11 cellular contexts compared by ENCODE assay signal in the genomic region with DNA sequence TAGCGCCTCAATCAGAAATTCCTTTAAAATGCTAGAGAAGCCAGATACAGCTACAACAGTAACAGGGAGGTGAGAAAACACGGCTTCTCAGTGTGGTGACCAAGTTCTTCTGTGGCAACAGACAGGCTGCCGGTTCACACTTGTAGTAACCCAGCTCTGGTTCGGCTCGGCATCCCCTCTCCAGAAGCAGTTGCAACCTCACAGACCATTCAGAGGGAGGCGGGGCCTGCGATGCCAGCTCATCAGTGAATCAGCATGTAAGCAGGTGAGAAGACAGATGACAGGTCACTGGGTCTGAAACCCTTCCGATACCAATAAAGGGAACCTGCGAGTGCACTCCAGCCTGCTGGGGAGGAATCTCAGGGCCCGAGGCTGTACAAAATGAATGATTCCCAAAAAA.
DNase-seq lines count a peak whose midpoint lies in the region; ATAC-seq and TF ChIP-seq lines count a peak whose summit lies in the region.
"Had no signal": no experiment of that assay in that cellular context is flagged by ENCODE, and none has a peak within 500 bp of the region (broad histone marks: within the 10 kb centered on the region; RNA-seq: fewer than 3 reads in every experiment).

No MANE protein-coding gene starts in this region.

- peak; percentile 18 for DNase-seq in Ammon's horn (ENCODE audit: low spot score)
- DNase-seq in HPDE6-E6E7 (ENCODE audit: extremely low spot score) = peak; percentile 42
- peak; percentile 53 for DNase-seq in brain microvascular endothelial cell
- DNase-seq in kidney glomerular epithelial cell (lab: John Stamatoyannopoulos, UW) = peak; percentile 54
- DNase-seq in Kasumi-1 (lab: John Stamatoyannopoulos, UW) = no peak
- no peak for DNase-seq in AG20443 (ENCODE audit: low spot score)
- DNase-seq: dermis blood vessel endothelial cell, NCI-H2029 had no signal

- H3K27ac ChIP-seq in brain microvascular endothelial cell = no peak overlapping the region
- H3K27ac ChIP-seq: right atrium auricular region had no signal

- ATAC-seq in GM21515 (IDR thresholded peaks at IDR 0.05; ENCODE audit: unreplicated experiment) = no peak
- no peak for ATAC-seq in activated CD4-positive, CD25-positive, alpha-beta regulatory T cell treated with anti-CD3 and anti-CD28 coated beads, Interleukin-2, amount 50 U/mL, for 24 hours

- no peaks in the 10 kb centered on the region for H3K36me3 ChIP-seq in brain microvascular endothelial cell (replicated peaks)
- H3K36me3 ChIP-seq: right atrium auricular region had no signal

- TF ChIP-seq CTCF in brain microvascular endothelial cell (IDR thresholded peaks at IDR 0.05; ENCODE audit: low read depth, low read length, missing control alignments) = no peak

- in situ Hi-C loops in brain microvascular endothelial cell (cut with HindIII; ENCODE audit: low pct_ligation_motif_present, low sequenced_read_pairs) = no loop called here

- H3K4me3 ChIP-seq in brain microvascular endothelial cell (ENCODE audit: low read depth, low read length) = no peak overlapping the region
- H3K4me3 ChIP-seq: right atrium auricular region had no signal

- H3K27me3 ChIP-seq in brain microvascular endothelial cell (replicated peaks) = no peaks in the 10 kb centered on the region
- H3K27me3 ChIP-seq: right atrium auricular region had no signal

Comparison
In these comparisons a context has a peak if more than half of its experiments do, and no peak if none do; other contexts are left out.
1. DNase-seq: peak in Ammon's horn (single experiment), HPDE6-E6E7 (single experiment), brain microvascular endothelial cell (single experiment) and kidney glomerular epithelial cell (single experiment); none in Kasumi-1 (0 of 2) and AG20443 (single experiment).